27 cellular contexts compared by ENCODE assay signal in the genomic region with DNA sequence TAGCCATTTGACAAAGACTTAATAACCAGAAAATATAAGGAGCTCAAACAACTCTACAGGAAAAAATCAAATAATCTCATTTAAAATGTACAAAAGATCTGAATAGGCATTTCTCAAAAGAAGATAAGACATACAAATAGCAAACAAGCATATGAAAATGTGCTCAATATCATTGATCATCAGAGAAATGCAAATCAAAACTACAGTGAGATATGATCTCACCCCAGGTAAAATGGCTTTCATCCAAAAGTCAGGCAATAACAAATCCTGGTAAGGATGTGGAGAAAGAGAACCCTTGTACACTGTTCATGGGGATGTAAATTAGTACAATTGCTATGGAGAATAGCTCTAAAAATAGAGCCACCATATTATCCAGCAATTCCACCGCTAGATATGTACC.
A peak's percentile ranks its signal among the peaks of the same experiment; 100 is the strongest.
DNase-seq lines count a peak whose midpoint lies in the region; ATAC-seq lines count a peak whose summit lies in the region.
"Had no signal": no experiment of that assay in that cellular context is flagged by ENCODE, and none has a peak within 500 bp of the region (broad histone marks: within the 10 kb centered on the region; RNA-seq: fewer than 3 reads in every experiment).

No MANE protein-coding gene starts in this region.

- H3K27ac Mint-ChIP-seq in activated naive CD8-positive, alpha-beta T cell treated with anti-CD3 and anti-CD28 coated beads, Interleukin-2, amount 50 U/mL, for 24 hours = no peak overlapping the region
- H3K27ac Mint-ChIP-seq: B cell; CD14-positive monocyte; CD4-positive, alpha-beta memory T cell; CD4-positive, alpha-beta T cell; CD4-positive, CD25-positive, alpha-beta regulatory T cell; CD8-positive, alpha-beta memory T cell; CD8-positive, alpha-beta T cell had no signal

- no peak overlapping the region for H3K4me3 Mint-ChIP-seq in activated naive CD8-positive, alpha-beta T cell treated with anti-CD3 and anti-CD28 coated beads, Interleukin-2, amount 50 U/mL, for 24 hours
- H3K4me3 Mint-ChIP-seq: B cell; CD14-positive monocyte; CD4-positive, alpha-beta memory T cell; CD4-positive, alpha-beta T cell; CD4-positive, CD25-positive, alpha-beta regulatory T cell; CD8-positive, alpha-beta memory T cell; CD8-positive, alpha-beta T cell had no signal

- DNase-seq in NCI-H1048 (lab: John Stamatoyannopoulos, UW) (peak; percentile 1), NCI-H526 treated with DMSO at 0.1 percent for 48 hours (lab: John Stamatoyannopoulos, UW) (peak; percentile 2), medulla oblongata (ENCODE audit: extremely low spot score) (no peak)
- no peak for DNase-seq in activated naive CD8-positive, alpha-beta T cell treated with anti-CD3 and anti-CD28 coated beads, Interleukin-2, amount 50 U/mL, for 24 hours
- DNase-seq: 8988T; ACHN; AML-193; BE2C; C1 segment of cervical spinal cord; Caco-2; Calu3; CD4-positive, alpha-beta memory T cell; CD4-positive, alpha-beta T cell; CD4-positive, CD25-positive, alpha-beta regulatory T cell; CD8-positive, alpha-beta memory T cell; CD8-positive, alpha-beta T cell; COR-L47; DMS 273 treated with DMSO at 0.1 percent for 48 hours; DMS153; DMS53; DMS79; DMS79 treated with DMSO at 0.1 percent for 48 hours; DND-41; EL had no signal

- no peak for ATAC-seq in activated naive CD8-positive, alpha-beta T cell treated with anti-CD3 and anti-CD28 coated beads, Interleukin-2, amount 50 U/mL, for 24 hours
- ATAC-seq: A549; CD8-positive, alpha-beta T cell had no signal

- H3K4me1 Mint-ChIP-seq in activated naive CD8-positive, alpha-beta T cell treated with anti-CD3 and anti-CD28 coated beads, Interleukin-2, amount 50 U/mL, for 24 hours = peaks cover 12% of the 10 kb centered on the region
- H3K4me1 Mint-ChIP-seq: B cell; CD14-positive monocyte; CD4-positive, alpha-beta memory T cell; CD8-positive, alpha-beta memory T cell had no signal

- H3K27me3 Mint-ChIP-seq in activated naive CD8-positive, alpha-beta T cell treated with anti-CD3 and anti-CD28 coated beads, Interleukin-2, amount 50 U/mL, for 24 hours = peaks cover 26% of the 10 kb centered on the region

- H3K9me3 Mint-ChIP-seq in activated naive CD8-positive, alpha-beta T cell treated with anti-CD3 and anti-CD28 coated beads, Interleukin-2, amount 50 U/mL, for 24 hours = peaks cover 16% of the 10 kb centered on the region

- H3K36me3 Mint-ChIP-seq in activated naive CD8-positive, alpha-beta T cell treated with anti-CD3 and anti-CD28 coated beads, Interleukin-2, amount 50 U/mL, for 24 hours (ENCODE audit: low read depth) = no peaks in the 10 kb centered on the region
- H3K36me3 Mint-ChIP-seq: CD14-positive monocyte; CD4-positive, alpha-beta memory T cell; CD4-positive, CD25-positive, alpha-beta regulatory T cell; CD8-positive, alpha-beta T cell had no signal

Comparison
In these comparisons a context has a peak if more than half of its experiments do, and no peak if none do; other contexts are left out.
1. DNase-seq: peak in NCI-H1048 (single experiment) and NCI-H526 treated with DMSO at 0.1 percent for 48 hours (single experiment); none in activated naive CD8-positive, alpha-beta T cell treated with anti-CD3 and anti-CD28 coated beads, Interleukin-2, amount 50 U/mL, for 24 hours (single experiment) and medulla oblongata (single experiment).